Comparison of ENCODE assay signal across 40 cellular contexts in the genomic region with DNA sequence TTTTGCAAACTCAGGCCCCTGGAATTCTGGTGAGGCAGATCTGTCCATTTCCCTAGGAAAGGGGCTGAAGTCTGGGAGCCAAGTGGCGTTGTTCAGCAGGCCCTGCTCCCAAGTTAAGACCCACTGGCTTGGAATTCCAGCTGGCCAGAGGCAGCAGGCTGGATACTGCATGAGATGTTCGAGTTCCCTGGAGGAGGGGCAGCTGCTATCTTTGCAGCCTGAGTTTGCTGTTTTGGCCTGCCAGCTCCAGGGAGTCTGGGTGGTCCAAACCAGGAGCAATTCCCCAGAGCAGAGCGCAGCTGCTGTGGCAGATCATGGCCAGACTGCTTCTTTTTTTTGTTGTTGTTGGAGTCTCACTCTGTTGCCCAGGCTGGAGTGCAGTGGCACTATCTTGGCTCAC. TPM values are rescaled to one million over a fixed set of nuclear protein-coding genes. Genes with fewer than 3 reads are reported as not detected.
"Had no signal": no experiment of that assay in that cellular context is flagged by ENCODE, and none has a peak within 500 bp of the region (broad histone marks: within the 10 kb centered on the region; RNA-seq: fewer than 3 reads in every experiment).

No MANE protein-coding gene starts in this region.

- ATAC-seq: activated CD8-positive, alpha-beta T cell treated with anti-CD3 and anti-CD28 coated beads for 36 hours; activated naive CD4-positive, alpha-beta T cell treated with anti-CD3 and anti-CD28 coated beads, Interleukin-2, amount 50 U/mL, for 72 hours; activated T-cell treated with anti-CD3 and anti-CD28 coated beads, Interleukin-2, amount 50 U/mL, for 4 hours; activated T-cell treated with anti-CD3 and anti-CD28 coated beads, Interleukin-2, amount 50 U/mL, for 72 hours; activated T-helper 17 cell treated with anti-CD3 and anti-CD28 coated beads, Interleukin-2, amount 50 U/mL, for 72 hours; body of pancreas had no signal

- H3K27me3 ChIP-seq: adrenal gland, body of pancreas, brain microvascular endothelial cell, breast epithelium had no signal

- H3K9me3 ChIP-seq: adrenal gland, body of pancreas had no signal

- H3K27ac ChIP-seq: adrenal gland, body of pancreas, brain microvascular endothelial cell, breast epithelium, VCaP had no signal

- H3K9me3 Mint-ChIP-seq: activated CD4-positive, alpha-beta T cell treated with anti-CD3 and anti-CD28 coated beads, Interleukin-2, amount 10 ng/mL, durations not matched to agents 24 days and 14 days; activated naive CD8-positive, alpha-beta T cell treated with anti-CD3 and anti-CD28 coated beads for 36 hours; activated T-helper 1 cell treated with anti-CD3 and anti-CD28 coated beads, Interleukin-12 subunit alpha, Interleukin-12 subunit beta, Interleukin-2, Interleukin-4 antibody, amounts not matched to agents 30 ng/mL and 10 ng/mL and 1 ng/mL, durations not matched to agents 14 hours and 24 hours and 36 hours; T-helper 1 cell treated with Interleukin-12 subunit alpha and Interleukin-12 subunit beta and Interleukin-4 antibody, amounts not matched to agents 30 μg/mL and 1 μg/mL, for 36 hours had no signal

- H3K36me3 ChIP-seq: adrenal gland, brain microvascular endothelial cell, breast epithelium had no signal

- H3K27me3 Mint-ChIP-seq: activated B cell treated with CpG ODN at 0.5 μM for 24 hours; activated CD4-positive, alpha-beta memory T cell treated with anti-CD3 and anti-CD28 coated beads for 36 hours; activated CD4-positive, alpha-beta T cell treated with anti-CD3 and anti-CD28 coated beads, Interleukin-2, amount 10 ng/mL, durations not matched to agents 24 days and 14 days; activated CD8-positive, alpha-beta T cell treated with anti-CD3 and anti-CD28 coated beads for 36 hours; activated naive CD8-positive, alpha-beta T cell treated with anti-CD3 and anti-CD28 coated beads for 36 hours; activated T-helper 17 cell treated with anti-CD3 and anti-CD28 coated beads, Interleukin-2, amount 50 U/mL, for 72 hours had no signal

- FAIRE-seq: astrocyte, TTC549 had no signal

- H3K4me1 ChIP-seq: adrenal gland, body of pancreas, breast epithelium had no signal

- H3K4me1 Mint-ChIP-seq: activated B cell treated with CpG ODN at 0.5 μM for 24 hours; activated CD4-positive, alpha-beta T cell treated with anti-CD3 and anti-CD28 coated beads, Interleukin-2, amount 10 ng/mL, durations not matched to agents 24 days and 14 days; activated naive CD8-positive, alpha-beta T cell treated with anti-CD3 and anti-CD28 coated beads for 36 hours; activated T-helper 17 cell treated with anti-CD3 and anti-CD28 coated beads, Interleukin-2, amount 50 U/mL, for 72 hours had no signal

- H3K27ac Mint-ChIP-seq: activated B cell treated with CpG ODN at 0.5 μM for 24 hours; activated CD4-positive, alpha-beta memory T cell treated with anti-CD3 and anti-CD28 coated beads for 36 hours; activated CD4-positive, alpha-beta T cell treated with anti-CD3 and anti-CD28 coated beads, Interleukin-2, amount 10 ng/mL, durations not matched to agents 24 days and 14 days; activated CD8-positive, alpha-beta T cell treated with anti-CD3 and anti-CD28 coated beads for 36 hours; activated naive CD4-positive, alpha-beta T cell treated with anti-CD3 and anti-CD28 coated beads for 36 hours; activated naive CD4-positive, alpha-beta T cell treated with anti-CD3 and anti-CD28 coated beads, Interleukin-2, amount 50 U/mL, for 72 hours; activated naive CD8-positive, alpha-beta T cell treated with anti-CD3 and anti-CD28 coated beads for 36 hours; activated T-cell treated with anti-CD3 and anti-CD28 coated beads, Interleukin-2, amount 50 U/mL, for 72 hours; activated T-helper 1 cell treated with anti-CD3 and anti-CD28 coated beads, Interleukin-12 subunit alpha, Interleukin-12 subunit beta, Interleukin-2, Interleukin-4 antibody, amounts not matched to agents 30 ng/mL and 10 ng/mL and 1 ng/mL, durations not matched to agents 14 hours and 24 hours and 36 hours; activated T-helper 17 cell treated with anti-CD3 and anti-CD28 coated beads, Interleukin-2, amount 50 U/mL, for 72 hours; T-helper 1 cell treated with Interleukin-12 subunit alpha and Interleukin-12 subunit beta and Interleukin-4 antibody, amounts not matched to agents 30 μg/mL and 1 μg/mL, for 36 hours; T-helper 2 cell treated with Interferon-gamma antibody and Interleukin-4, amounts not matched to agents 5 μg/mL and 100 μg/mL, for 36 hours had no signal

- H3K4me3 Mint-ChIP-seq: activated B cell treated with CpG ODN at 0.5 μM for 24 hours; activated CD4-positive, alpha-beta memory T cell treated with anti-CD3 and anti-CD28 coated beads for 36 hours; activated CD4-positive, alpha-beta T cell treated with anti-CD3 and anti-CD28 coated beads, Interleukin-2, amount 10 ng/mL, durations not matched to agents 24 days and 14 days; activated CD8-positive, alpha-beta T cell treated with anti-CD3 and anti-CD28 coated beads for 36 hours; activated naive CD4-positive, alpha-beta T cell treated with anti-CD3 and anti-CD28 coated beads for 36 hours; activated naive CD8-positive, alpha-beta T cell treated with anti-CD3 and anti-CD28 coated beads for 36 hours; activated T-cell treated with anti-CD3 and anti-CD28 coated beads, Interleukin-2, amount 50 U/mL, for 4 hours; activated T-cell treated with anti-CD3 and anti-CD28 coated beads, Interleukin-2, amount 50 U/mL, for 72 hours; activated T-helper 1 cell treated with anti-CD3 and anti-CD28 coated beads, Interleukin-12 subunit alpha, Interleukin-12 subunit beta, Interleukin-2, Interleukin-4 antibody, amounts not matched to agents 30 ng/mL and 10 ng/mL and 1 ng/mL, durations not matched to agents 14 hours and 24 hours and 36 hours; activated T-helper 17 cell treated with anti-CD3 and anti-CD28 coated beads, Interleukin-2, amount 50 U/mL, for 72 hours; T-helper 1 cell treated with Interleukin-12 subunit alpha and Interleukin-12 subunit beta and Interleukin-4 antibody, amounts not matched to agents 30 μg/mL and 1 μg/mL, for 36 hours; T-helper 2 cell treated with Interferon-gamma antibody and Interleukin-4, amounts not matched to agents 5 μg/mL and 100 μg/mL, for 36 hours had no signal

- H3K4me3 ChIP-seq: adrenal gland, body of pancreas, breast epithelium had no signal

- H3K36me3 Mint-ChIP-seq: activated CD4-positive, alpha-beta memory T cell treated with anti-CD3 and anti-CD28 coated beads for 36 hours; activated naive CD4-positive, alpha-beta T cell treated with anti-CD3 and anti-CD28 coated beads, Interleukin-2, amount 50 U/mL, for 72 hours; activated naive CD8-positive, alpha-beta T cell treated with anti-CD3 and anti-CD28 coated beads for 36 hours had no signal

- DNase-seq: activated B cell treated with CpG ODN at 0.5 μM for 24 hours; activated CD4-positive, alpha-beta memory T cell treated with anti-CD3 and anti-CD28 coated beads for 36 hours; activated CD4-positive, alpha-beta T cell treated with anti-CD3 and anti-CD28 coated beads for 4 hours; activated CD4-positive, alpha-beta T cell treated with anti-CD3 and anti-CD28 coated beads, Interleukin-2, amount 10 ng/mL, durations not matched to agents 24 days and 14 days; activated CD4-positive, alpha-beta T cell treated with anti-CD3 and anti-CD28 coated beads, Interleukin-2, amount 50 U/mL, for 1 hour; activated CD4-positive, alpha-beta T cell treated with anti-CD3 and anti-CD28 coated beads, Interleukin-2, amount 50 U/mL, for 4 hours; activated CD4-positive, CD25-positive, alpha-beta regulatory T cell treated with anti-CD3 and anti-CD28 coated beads, Interleukin-2, amount 50 U/mL, for 72 hours; activated CD8-positive, alpha-beta memory T cell treated with anti-CD3 and anti-CD28 coated beads, Interleukin-2, amount 50 U/mL, for 4 hours; activated CD8-positive, alpha-beta T cell treated with anti-CD3 and anti-CD28 coated beads for 36 hours; activated effector memory CD4-positive, alpha-beta T cell treated with anti-CD3 and anti-CD28 coated beads, Interleukin-2, amount 50 U/mL, for 16 hours; activated gamma-delta T cell treated with Interleukin-2 at 50 U/mL for 16 hours; activated naive CD4-positive, alpha-beta T cell; activated naive CD4-positive, alpha-beta T cell treated with anti-CD3 and anti-CD28 coated beads for 36 hours; activated naive CD4-positive, alpha-beta T cell treated with anti-CD3 and anti-CD28 coated beads, Interleukin-2, amount 50 U/mL, for 16 hours; activated naive CD8-positive, alpha-beta T cell treated with anti-CD3 and anti-CD28 coated beads for 36 hours; activated T-cell treated with anti-CD3 and anti-CD28 coated beads for 4 hours; activated T-cell treated with anti-CD3 and anti-CD28 coated beads, Interleukin-2, amount 50 U/mL, for 1 hour; activated T-cell treated with anti-CD3 and anti-CD28 coated beads, Interleukin-2, amount 50 U/mL, for 4 hours; activated T-cell treated with anti-CD3 and anti-CD28 coated beads, Interleukin-2, amount 50 U/mL, for 72 hours; adrenal gland; amniotic stem cell; aorta; body of pancreas; brain microvascular endothelial cell; central memory CD4-positive, alpha-beta T cell; T-helper 1 cell; T-helper 2 cell; T-helper 9 cell had no signal

RNA-seq across cellular contexts. Expression of a gene that starts 18.2 kb away (rescaled TPM):
- total RNA-seq: activated B cell treated with CpG ODN at 0.5 μM for 24 hours; activated CD4-positive, alpha-beta memory T cell treated with anti-CD3 and anti-CD28 coated beads for 36 hours; activated CD4-positive, alpha-beta T cell treated with anti-CD3 and anti-CD28 coated beads, Interleukin-2, amount 10 ng/mL, durations not matched to agents 24 days and 14 days; activated CD8-positive, alpha-beta memory T cell treated with anti-CD3 and anti-CD28 coated beads for 36 hours; activated CD8-positive, alpha-beta T cell treated with anti-CD3 and anti-CD28 coated beads for 36 hours; activated naive CD4-positive, alpha-beta T cell treated with anti-CD3 and anti-CD28 coated beads for 36 hours; activated naive CD4-positive, alpha-beta T cell treated with anti-CD3 and anti-CD28 coated beads, Interleukin-2, amount 50 U/mL, for 72 hours; activated naive CD8-positive, alpha-beta T cell treated with anti-CD3 and anti-CD28 coated beads for 36 hours; activated T-cell treated with anti-CD3 and anti-CD28 coated beads, Interleukin-2, amount 50 U/mL, for 4 hours; activated T-cell treated with anti-CD3 and anti-CD28 coated beads, Interleukin-2, amount 50 U/mL, for 72 hours; activated T-helper 1 cell treated with anti-CD3 and anti-CD28 coated beads, Interleukin-12 subunit alpha, Interleukin-12 subunit beta, Interleukin-2, Interleukin-4 antibody, amounts not matched to agents 30 ng/mL and 10 ng/mL and 1 ng/mL, durations not matched to agents 14 hours and 24 hours and 36 hours; activated T-helper 17 cell treated with anti-CD3 and anti-CD28 coated beads, Interleukin-2, amount 50 U/mL, for 72 hours; adrenal gland; aorta; astrocyte; body of pancreas; breast epithelium; cardiac septum; cerebellum had no signal
- polyA plus RNA-seq: adrenal gland, aorta had no signal
